ENCODE assay signal across 1 cellular context in the genomic region with DNA sequence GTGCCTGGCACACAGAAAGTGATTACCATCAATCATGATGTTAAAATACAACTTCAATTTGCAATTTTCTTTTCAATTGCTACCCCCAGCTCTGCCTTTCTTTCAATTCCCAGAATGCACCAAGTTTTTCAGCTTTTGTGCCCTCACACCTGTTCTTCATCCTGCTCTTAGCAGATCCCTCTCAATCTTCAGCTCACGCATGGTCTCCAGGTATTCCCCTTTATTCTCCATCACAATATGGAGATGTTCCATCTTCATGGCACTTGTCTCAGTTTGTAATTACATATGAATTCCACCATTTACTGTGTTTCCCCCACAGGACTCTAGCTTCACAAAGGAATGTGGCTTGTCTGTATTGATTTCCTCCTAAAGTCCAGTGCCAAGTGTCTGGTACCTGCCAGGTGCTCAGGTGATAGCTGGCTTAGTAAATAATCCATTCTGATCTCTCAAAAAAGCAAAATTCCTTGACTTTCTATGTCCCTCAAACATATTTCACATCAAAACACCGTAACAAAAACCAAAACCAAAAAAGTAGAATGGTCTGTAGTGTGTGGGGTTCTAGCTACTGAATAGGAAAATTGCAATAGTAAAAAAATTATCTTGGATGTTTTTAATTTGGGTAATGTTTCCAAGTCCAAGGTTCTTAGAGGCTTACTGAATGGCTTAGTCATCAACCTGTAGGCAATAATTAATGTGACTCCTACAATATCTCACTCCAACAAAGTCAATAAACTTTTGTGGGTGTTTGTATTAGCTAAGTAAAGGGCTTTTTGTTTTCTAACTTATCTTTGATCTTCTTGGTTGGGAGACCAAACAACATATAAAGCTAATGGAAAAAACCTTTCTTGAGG.
TF ChIP-seq lines count a peak whose summit lies in the region.

No MANE protein-coding gene starts in this region.

TF ChIP-seq in HepG2, 621 proteins besides CTCF, POLR2A, EP300 and RAD21 (continued from another document and continues in another):
- TF ChIP-seq, protein P1, sequence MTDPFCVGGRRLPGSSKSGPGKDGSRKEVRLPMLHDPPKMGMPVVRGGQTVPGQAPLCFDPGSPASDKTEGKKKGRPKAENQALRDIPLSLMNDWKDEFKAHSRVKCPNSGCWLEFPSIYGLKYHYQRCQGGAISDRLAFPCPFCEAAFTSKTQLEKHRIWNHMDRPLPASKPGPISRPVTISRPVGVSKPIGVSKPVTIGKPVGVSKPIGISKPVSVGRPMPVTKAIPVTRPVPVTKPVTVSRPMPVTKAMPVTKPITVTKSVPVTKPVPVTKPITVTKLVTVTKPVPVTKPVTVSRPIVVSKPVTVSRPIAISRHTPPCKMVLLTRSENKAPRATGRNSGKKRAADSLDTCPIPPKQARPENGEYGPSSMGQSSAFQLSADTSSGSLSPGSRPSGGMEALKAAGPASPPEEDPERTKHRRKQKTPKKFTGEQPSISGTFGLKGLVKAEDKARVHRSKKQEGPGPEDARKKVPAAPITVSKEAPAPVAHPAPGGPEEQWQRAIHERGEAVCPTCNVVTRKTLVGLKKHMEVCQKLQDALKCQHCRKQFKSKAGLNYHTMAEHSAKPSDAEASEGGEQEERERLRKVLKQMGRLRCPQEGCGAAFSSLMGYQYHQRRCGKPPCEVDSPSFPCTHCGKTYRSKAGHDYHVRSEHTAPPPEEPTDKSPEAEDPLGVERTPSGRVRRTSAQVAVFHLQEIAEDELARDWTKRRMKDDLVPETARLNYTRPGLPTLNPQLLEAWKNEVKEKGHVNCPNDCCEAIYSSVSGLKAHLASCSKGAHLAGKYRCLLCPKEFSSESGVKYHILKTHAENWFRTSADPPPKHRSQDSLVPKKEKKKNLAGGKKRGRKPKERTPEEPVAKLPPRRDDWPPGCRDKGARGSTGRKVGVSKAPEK (CRISPR knock-in tag; IDR thresholded peaks at IDR 0.05; ENCODE audit: borderline replicate concordance) = no peak
- no peak for TF ChIP-seq TOPORS (CRISPR knock-in tag; IDR thresholded peaks at IDR 0.05)
- TF ChIP-seq, protein P2, sequence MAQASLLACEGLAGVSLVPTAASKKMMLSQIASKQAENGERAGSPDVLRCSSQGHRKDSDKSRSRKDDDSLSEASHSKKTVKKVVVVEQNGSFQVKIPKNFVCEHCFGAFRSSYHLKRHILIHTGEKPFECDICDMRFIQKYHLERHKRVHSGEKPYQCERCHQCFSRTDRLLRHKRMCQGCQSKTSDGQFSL (CRISPR knock-in tag; IDR thresholded peaks at IDR 0.05) = no peak
- no peak for TF ChIP-seq ETV5 (CRISPR knock-in tag; IDR thresholded peaks at IDR 0.05; ENCODE audit: borderline replicate concordance)
- TF ChIP-seq, protein P3, sequence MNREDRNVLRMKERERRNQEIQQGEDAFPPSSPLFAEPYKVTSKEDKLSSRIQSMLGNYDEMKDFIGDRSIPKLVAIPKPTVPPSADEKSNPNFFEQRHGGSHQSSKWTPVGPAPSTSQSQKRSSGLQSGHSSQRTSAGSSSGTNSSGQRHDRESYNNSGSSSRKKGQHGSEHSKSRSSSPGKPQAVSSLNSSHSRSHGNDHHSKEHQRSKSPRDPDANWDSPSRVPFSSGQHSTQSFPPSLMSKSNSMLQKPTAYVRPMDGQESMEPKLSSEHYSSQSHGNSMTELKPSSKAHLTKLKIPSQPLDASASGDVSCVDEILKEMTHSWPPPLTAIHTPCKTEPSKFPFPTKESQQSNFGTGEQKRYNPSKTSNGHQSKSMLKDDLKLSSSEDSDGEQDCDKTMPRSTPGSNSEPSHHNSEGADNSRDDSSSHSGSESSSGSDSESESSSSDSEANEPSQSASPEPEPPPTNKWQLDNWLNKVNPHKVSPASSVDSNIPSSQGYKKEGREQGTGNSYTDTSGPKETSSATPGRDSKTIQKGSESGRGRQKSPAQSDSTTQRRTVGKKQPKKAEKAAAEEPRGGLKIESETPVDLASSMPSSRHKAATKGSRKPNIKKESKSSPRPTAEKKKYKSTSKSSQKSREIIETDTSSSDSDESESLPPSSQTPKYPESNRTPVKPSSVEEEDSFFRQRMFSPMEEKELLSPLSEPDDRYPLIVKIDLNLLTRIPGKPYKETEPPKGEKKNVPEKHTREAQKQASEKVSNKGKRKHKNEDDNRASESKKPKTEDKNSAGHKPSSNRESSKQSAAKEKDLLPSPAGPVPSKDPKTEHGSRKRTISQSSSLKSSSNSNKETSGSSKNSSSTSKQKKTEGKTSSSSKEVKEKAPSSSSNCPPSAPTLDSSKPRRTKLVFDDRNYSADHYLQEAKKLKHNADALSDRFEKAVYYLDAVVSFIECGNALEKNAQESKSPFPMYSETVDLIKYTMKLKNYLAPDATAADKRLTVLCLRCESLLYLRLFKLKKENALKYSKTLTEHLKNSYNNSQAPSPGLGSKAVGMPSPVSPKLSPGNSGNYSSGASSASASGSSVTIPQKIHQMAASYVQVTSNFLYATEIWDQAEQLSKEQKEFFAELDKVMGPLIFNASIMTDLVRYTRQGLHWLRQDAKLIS (CRISPR knock-in tag; IDR thresholded peaks at IDR 0.05) = no peak
- TF ChIP-seq IKZF4 (CRISPR knock-in tag; IDR thresholded peaks at IDR 0.05; ENCODE audit: borderline replicate concordance, low read depth, not compliant biosample characterization) = no peak
- TF ChIP-seq, protein P4, sequence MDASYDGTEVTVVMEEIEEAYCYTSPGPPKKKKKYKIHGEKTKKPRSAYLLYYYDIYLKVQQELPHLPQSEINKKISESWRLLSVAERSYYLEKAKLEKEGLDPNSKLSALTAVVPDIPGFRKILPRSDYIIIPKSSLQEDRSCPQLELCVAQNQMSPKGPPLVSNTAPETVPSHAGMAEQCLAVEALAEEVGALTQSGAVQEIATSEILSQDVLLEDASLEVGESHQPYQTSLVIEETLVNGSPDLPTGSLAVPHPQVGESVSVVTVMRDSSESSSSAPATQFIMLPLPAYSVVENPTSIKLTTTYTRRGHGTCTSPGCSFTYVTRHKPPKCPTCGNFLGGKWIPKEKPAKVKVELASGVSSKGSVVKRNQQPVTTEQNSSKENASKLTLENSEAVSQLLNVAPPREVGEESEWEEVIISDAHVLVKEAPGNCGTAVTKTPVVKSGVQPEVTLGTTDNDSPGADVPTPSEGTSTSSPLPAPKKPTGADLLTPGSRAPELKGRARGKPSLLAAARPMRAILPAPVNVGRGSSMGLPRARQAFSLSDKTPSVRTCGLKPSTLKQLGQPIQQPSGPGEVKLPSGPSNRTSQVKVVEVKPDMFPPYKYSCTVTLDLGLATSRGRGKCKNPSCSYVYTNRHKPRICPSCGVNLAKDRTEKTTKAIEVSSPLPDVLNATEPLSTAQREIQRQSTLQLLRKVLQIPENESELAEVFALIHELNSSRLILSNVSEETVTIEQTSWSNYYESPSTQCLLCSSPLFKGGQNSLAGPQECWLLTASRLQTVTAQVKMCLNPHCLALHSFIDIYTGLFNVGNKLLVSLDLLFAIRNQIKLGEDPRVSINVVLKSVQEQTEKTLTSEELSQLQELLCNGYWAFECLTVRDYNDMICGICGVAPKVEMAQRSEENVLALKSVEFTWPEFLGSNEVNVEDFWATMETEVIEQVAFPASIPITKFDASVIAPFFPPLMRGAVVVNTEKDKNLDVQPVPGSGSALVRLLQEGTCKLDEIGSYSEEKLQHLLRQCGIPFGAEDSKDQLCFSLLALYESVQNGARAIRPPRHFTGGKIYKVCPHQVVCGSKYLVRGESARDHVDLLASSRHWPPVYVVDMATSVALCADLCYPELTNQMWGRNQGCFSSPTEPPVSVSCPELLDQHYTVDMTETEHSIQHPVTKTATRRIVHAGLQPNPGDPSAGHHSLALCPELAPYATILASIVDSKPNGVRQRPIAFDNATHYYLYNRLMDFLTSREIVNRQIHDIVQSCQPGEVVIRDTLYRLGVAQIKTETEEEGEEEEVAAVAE (CRISPR knock-in tag; IDR thresholded peaks at IDR 0.05; ENCODE audit: borderline replicate concordance) = no peak
- TF ChIP-seq, protein P5, sequence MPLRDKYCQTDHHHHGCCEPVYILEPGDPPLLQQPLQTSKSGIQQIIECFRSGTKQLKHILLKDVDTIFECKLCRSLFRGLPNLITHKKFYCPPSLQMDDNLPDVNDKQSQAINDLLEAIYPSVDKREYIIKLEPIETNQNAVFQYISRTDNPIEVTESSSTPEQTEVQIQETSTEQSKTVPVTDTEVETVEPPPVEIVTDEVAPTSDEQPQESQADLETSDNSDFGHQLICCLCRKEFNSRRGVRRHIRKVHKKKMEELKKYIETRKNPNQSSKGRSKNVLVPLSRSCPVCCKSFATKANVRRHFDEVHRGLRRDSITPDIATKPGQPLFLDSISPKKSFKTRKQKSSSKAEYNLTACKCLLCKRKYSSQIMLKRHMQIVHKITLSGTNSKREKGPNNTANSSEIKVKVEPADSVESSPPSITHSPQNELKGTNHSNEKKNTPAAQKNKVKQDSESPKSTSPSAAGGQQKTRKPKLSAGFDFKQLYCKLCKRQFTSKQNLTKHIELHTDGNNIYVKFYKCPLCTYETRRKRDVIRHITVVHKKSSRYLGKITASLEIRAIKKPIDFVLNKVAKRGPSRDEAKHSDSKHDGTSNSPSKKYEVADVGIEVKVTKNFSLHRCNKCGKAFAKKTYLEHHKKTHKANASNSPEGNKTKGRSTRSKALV (CRISPR knock-in tag; IDR thresholded peaks at IDR 0.05) = peak; percentile 50; the same call in 1 of the 2 replicates
- TF ChIP-seq SMAD3 (CRISPR knock-in tag; IDR thresholded peaks at IDR 0.05) = peak; percentile 44
- no peak for TF ChIP-seq ZNF225 (CRISPR knock-in tag; IDR thresholded peaks at IDR 0.05)
- TF ChIP-seq RCOR2 (CRISPR knock-in tag; IDR thresholded peaks at IDR 0.05) = peak; percentile 59; the same call in 1 of the 2 replicates
- no peak for TF ChIP-seq HNRNPH1 (optimal IDR thresholded peaks at IDR 0.05; ENCODE audit: low read depth, low read length)
- TF ChIP-seq, protein P6, sequence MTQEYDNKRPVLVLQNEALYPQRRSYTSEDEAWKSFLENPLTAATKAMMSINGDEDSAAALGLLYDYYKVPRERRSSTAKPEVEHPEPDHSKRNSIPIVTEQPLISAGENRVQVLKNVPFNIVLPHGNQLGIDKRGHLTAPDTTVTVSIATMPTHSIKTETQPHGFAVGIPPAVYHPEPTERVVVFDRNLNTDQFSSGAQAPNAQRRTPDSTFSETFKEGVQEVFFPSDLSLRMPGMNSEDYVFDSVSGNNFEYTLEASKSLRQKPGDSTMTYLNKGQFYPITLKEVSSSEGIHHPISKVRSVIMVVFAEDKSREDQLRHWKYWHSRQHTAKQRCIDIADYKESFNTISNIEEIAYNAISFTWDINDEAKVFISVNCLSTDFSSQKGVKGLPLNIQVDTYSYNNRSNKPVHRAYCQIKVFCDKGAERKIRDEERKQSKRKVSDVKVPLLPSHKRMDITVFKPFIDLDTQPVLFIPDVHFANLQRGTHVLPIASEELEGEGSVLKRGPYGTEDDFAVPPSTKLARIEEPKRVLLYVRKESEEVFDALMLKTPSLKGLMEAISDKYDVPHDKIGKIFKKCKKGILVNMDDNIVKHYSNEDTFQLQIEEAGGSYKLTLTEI (CRISPR knock-in tag; conservative IDR thresholded peaks at IDR 0.05) = no peak
- TF ChIP-seq ZNF558 (CRISPR knock-in tag; IDR thresholded peaks at IDR 0.05; ENCODE audit: borderline replicate concordance) = no peak; the same call in 1 of the 2 replicates
- no peak; the same call in 1 of the 2 replicates for TF ChIP-seq ZNF780A (CRISPR knock-in tag; IDR thresholded peaks at IDR 0.05)
- TF ChIP-seq NR3C1 (CRISPR knock-in tag; IDR thresholded peaks at IDR 0.05) = no peak
- peak; percentile 38; the same call in 1 of the 2 replicates for TF ChIP-seq ARID2 (CRISPR knock-in tag; IDR thresholded peaks at IDR 0.05; ENCODE audit: borderline replicate concordance)
- TF ChIP-seq SMARCE1 (IDR thresholded peaks at IDR 0.05; ENCODE audit: borderline replicate concordance) = no peak
- TF ChIP-seq, protein P7, sequence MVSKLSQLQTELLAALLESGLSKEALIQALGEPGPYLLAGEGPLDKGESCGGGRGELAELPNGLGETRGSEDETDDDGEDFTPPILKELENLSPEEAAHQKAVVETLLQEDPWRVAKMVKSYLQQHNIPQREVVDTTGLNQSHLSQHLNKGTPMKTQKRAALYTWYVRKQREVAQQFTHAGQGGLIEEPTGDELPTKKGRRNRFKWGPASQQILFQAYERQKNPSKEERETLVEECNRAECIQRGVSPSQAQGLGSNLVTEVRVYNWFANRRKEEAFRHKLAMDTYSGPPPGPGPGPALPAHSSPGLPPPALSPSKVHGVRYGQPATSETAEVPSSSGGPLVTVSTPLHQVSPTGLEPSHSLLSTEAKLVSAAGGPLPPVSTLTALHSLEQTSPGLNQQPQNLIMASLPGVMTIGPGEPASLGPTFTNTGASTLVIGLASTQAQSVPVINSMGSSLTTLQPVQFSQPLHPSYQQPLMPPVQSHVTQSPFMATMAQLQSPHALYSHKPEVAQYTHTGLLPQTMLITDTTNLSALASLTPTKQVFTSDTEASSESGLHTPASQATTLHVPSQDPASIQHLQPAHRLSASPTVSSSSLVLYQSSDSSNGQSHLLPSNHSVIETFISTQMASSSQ (IDR thresholded peaks at IDR 0.05; ENCODE audit: low read depth) = peak; percentile 88
- TF ChIP-seq, protein P7 (CRISPR knock-in tag; IDR thresholded peaks at IDR 0.05; ENCODE audit: borderline replicate concordance) = peak; percentile 85; the same call in 1 of the 2 replicates
- TF ChIP-seq, protein P8, sequence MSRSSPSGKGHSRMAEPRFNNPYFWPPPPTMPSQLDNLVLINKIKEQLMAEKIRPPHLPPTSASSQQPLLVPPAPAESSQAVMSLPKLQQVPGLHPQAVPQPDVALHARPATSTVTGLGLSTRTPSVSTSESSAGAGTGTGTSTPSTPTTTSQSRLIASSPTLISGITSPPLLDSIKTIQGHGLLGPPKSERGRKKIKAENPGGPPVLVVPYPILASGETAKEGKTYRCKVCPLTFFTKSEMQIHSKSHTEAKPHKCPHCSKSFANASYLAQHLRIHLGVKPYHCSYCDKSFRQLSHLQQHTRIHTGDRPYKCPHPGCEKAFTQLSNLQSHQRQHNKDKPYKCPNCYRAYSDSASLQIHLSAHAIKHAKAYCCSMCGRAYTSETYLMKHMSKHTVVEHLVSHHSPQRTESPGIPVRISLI (CRISPR knock-in tag; IDR thresholded peaks at IDR 0.05; ENCODE audit: borderline replicate concordance) = peak; percentile 33; the same call in 1 of the 2 replicates
- peak; percentile 45; the same call in 1 of the 2 replicates for TF ChIP-seq ZNF143 (CRISPR knock-in tag; IDR thresholded peaks at IDR 0.05)
- TF ChIP-seq HDAC2 (CRISPR knock-in tag; IDR thresholded peaks at IDR 0.05) = peak; percentile 76
- TF ChIP-seq, protein P9, sequence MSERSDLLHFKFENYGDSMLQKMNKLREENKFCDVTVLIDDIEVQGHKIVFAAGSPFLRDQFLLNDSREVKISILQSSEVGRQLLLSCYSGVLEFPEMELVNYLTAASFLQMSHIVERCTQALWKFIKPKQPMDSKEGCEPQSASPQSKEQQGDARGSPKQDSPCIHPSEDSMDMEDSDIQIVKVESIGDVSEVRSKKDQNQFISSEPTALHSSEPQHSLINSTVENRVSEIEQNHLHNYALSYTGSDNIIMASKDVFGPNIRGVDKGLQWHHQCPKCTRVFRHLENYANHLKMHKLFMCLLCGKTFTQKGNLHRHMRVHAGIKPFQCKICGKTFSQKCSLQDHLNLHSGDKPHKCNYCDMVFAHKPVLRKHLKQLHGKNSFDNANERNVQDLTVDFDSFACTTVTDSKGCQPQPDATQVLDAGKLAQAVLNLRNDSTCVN (CRISPR knock-in tag; IDR thresholded peaks at IDR 0.05; ENCODE audit: borderline replicate concordance) = no peak
